ENCODE assay signal across 9 cellular contexts in the genomic region with DNA sequence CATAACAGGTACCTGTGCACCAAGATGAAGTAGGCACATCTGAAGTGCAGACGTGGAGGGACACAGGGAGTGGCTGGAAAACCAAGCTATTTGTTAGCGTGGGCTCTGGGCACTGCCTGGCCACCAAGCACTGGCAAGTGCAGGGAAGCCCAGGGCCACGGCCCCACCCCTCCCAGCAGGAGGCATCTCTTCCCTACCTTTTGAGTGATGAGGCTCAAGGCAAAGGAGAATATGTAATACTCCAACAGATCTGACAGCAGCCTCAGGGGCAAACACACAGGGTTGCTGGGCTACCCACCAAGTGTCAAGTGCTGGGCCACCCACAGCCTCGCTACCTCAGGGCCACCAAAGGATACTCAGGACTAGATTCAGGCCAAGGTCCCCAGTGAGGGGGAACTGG. TPM values are rescaled to one million over a fixed set of nuclear protein-coding genes. Genes with fewer than 3 reads are reported as not detected.
"Had no signal": no experiment of that assay in that cellular context is flagged by ENCODE, and none has a peak within 500 bp of the region (broad histone marks: within the 10 kb centered on the region; RNA-seq: fewer than 3 reads in every experiment).

No MANE protein-coding gene starts in this region.

- H3K9ac ChIP-seq: GM23248 had no signal

- H3K27ac ChIP-seq: GM23248, HL-60 had no signal

- ATAC-seq: HepG2 had no signal

- H3K4me3 ChIP-seq: GM23248 had no signal

- FAIRE-seq: HepG2 had no signal

- DNase-seq: GM23248, GOT3, H9, HCEC 1CT, KBM-7 had no signal

RNA-seq across cellular contexts. Expression of gene TUBA3C, which starts 11.6 kb away (rescaled TPM):
- total RNA-seq: GM23248, H4, H9, HepG2 had no signal
- polyA plus RNA-seq: GM23248, HepG2, IgD-negative memory B cell had no signal
